In the genomic region with DNA sequence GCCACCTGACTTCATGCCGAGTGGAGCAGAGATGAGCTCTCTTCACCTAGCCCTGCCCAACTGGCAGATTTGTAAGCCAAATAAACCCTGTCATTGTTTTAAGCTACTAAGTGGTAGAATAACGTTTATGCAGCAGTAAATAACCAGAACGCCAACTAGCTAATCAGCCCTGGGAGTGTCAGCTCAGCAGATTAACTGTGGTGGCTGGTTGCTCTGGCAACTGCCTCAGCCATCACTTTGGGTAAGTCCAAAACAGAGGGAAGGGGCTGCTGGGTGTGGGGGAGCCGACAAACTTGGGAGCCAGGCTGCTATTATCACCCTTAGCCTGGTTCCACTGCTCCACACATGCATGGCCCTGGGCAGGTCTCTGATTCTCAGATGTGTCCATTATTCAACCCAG, we compare ENCODE assay signal across 12 cellular contexts. TPM values are rescaled to one million over a fixed set of nuclear protein-coding genes. Genes with fewer than 3 reads are reported as not detected.
DNase-seq lines count a peak whose midpoint lies in the region; ATAC-seq and TF ChIP-seq lines count a peak whose summit lies in the region.
"Had no signal": no experiment of that assay in that cellular context is flagged by ENCODE, and none has a peak within 500 bp of the region (broad histone marks: within the 10 kb centered on the region; RNA-seq: fewer than 3 reads in every experiment).

No MANE protein-coding gene starts in this region.

- H3K4me3 ChIP-seq in MG63 = no peak overlapping the region
- no peak overlapping the region for H3K4me3 ChIP-seq in CD8-positive, alpha-beta T cell (ENCODE audit: low read depth, low read length)
- no peak overlapping the region for H3K4me3 ChIP-seq in mucosa of descending colon

- no peak overlapping the region for H3K27ac Mint-ChIP-seq in CD8-positive, alpha-beta T cell

- H3K36me3 ChIP-seq in MG63 (no peaks in the 10 kb centered on the region), mucosa of descending colon (ENCODE audit: low read depth) (no peaks in the 10 kb centered on the region)
- no peaks in the 10 kb centered on the region for H3K36me3 ChIP-seq in CD8-positive, alpha-beta T cell (ENCODE audit: insufficient read depth, low read length)

- CTCF ChIA-PET in CD8-positive, alpha-beta T cell (lab: Charles Lee) = interaction anchor here (1.4 to 1.9 kb wide), 2 partner anchors 15 to 20 kb away, joined by 4 read pairs; no protein-coding TSS in a partner anchor

- intact Hi-C loops in CD8-positive, alpha-beta T cell (cut with DNase I, micrococcal nuclease) = no loop called here
- intact Hi-C loops in mucosa of descending colon (cut with DNase I, micrococcal nuclease) = no loop called here

- H3K27me3 ChIP-seq in MG63 = no peaks in the 10 kb centered on the region
- H3K27me3 ChIP-seq in CD8-positive, alpha-beta T cell (ENCODE audit: insufficient read depth, low read length) = no peaks in the 10 kb centered on the region

- H3K36me3 Mint-ChIP-seq in CD8-positive, alpha-beta T cell = no peaks in the 10 kb centered on the region

- POLR2A ChIA-PET in CD8-positive, alpha-beta T cell (lab: Charles Lee) = no interaction called here

- no peaks in the 10 kb centered on the region for H3K4me1 ChIP-seq in CD8-positive, alpha-beta T cell (ENCODE audit: insufficient read depth, low read length)
- peaks cover 4% of the 10 kb centered on the region for H3K4me1 ChIP-seq in mucosa of descending colon (ENCODE audit: low read depth)

- no peak overlapping the region for H3K4me3 Mint-ChIP-seq in CD8-positive, alpha-beta T cell

- peaks cover 9% of the 10 kb centered on the region for H3K4me1 Mint-ChIP-seq in CD8-positive, alpha-beta T cell (ENCODE audit: low read depth)

- DNase-seq in NCI-H2196 (lab: John Stamatoyannopoulos, UW; ENCODE audit: unreplicated experiment) (peak; percentile 32), NCI-H2196 treated with DMSO at 0.1 percent for 48 hours (lab: John Stamatoyannopoulos, UW; ENCODE audit: unreplicated experiment) (no peak), NCI-H748 (lab: John Stamatoyannopoulos, UW; ENCODE audit: unreplicated experiment) (peak; percentile 73), ecto neural progenitor cell (ENCODE audit: low spot score) (peak; percentile 60), MG63 (no peak), mucosa of descending colon (no peak), caudate nucleus (lab: John Stamatoyannopoulos, UW) (no peak)
- no peak for DNase-seq in CD8-positive, alpha-beta T cell
- DNase-seq: C1 segment of cervical spinal cord, MM.1S, NCI-H1930, OCI-M1 had no signal

- H3K27me3 Mint-ChIP-seq in CD8-positive, alpha-beta T cell (ENCODE audit: low read depth) = peaks cover 3% of the 10 kb centered on the region

- no peak overlapping the region for H3K27ac ChIP-seq in CD8-positive, alpha-beta T cell (ENCODE audit: low read depth, low read length)
- H3K27ac ChIP-seq in caudate nucleus (ENCODE audit: low read depth, low read length) = no peak overlapping the region

- no peak for ATAC-seq in CD8-positive, alpha-beta T cell
- ATAC-seq in mucosa of descending colon = no peak

- no peaks in the 10 kb centered on the region for H3K9me3 Mint-ChIP-seq in CD8-positive, alpha-beta T cell

- TF ChIP-seq CTCF in CD8-positive, alpha-beta T cell (IDR thresholded peaks at IDR 0.05) = no peak
- no peak for TF ChIP-seq CTCF in mucosa of descending colon (IDR thresholded peaks at IDR 0.05)

- no peaks in the 10 kb centered on the region for H3K9me3 ChIP-seq in MG63
- H3K9me3 ChIP-seq in CD8-positive, alpha-beta T cell (ENCODE audit: low read length) = no peaks in the 10 kb centered on the region
- H3K9me3 ChIP-seq in mucosa of descending colon = no peaks in the 10 kb centered on the region

RNA-seq across cellular contexts. Expression of gene RHOT1, which starts 22.2 kb away (rescaled TPM):
- 32.5 and 114 TPM in 2 replicates for total RNA-seq in MG63 (2014; rRNA removed; shearing (Covaris generic); ENCODE audit: low replicate concordance)
- 10 to 100 TPM; 13.1 to 15.4 TPM for total RNA-seq in CD8-positive, alpha-beta T cell
- 10 to 100 TPM; 21.2 to 48.6 (median 21.4) TPM for total RNA-seq in mucosa of descending colon

Comparison
In these comparisons a context has a peak if more than half of its experiments do, and no peak if none do; other contexts are left out.
1. DNase-seq: peak in NCI-H2196 (single experiment), NCI-H748 (single experiment) and ecto neural progenitor cell (single experiment); none in NCI-H2196 treated with DMSO at 0.1 percent for 48 hours (single experiment), MG63 (single experiment), CD8-positive, alpha-beta T cell (0 of 7), mucosa of descending colon (0 of 3) and caudate nucleus (0 of 61).